Comparison of ENCODE assay signal across 11 cellular contexts in the genomic region with DNA sequence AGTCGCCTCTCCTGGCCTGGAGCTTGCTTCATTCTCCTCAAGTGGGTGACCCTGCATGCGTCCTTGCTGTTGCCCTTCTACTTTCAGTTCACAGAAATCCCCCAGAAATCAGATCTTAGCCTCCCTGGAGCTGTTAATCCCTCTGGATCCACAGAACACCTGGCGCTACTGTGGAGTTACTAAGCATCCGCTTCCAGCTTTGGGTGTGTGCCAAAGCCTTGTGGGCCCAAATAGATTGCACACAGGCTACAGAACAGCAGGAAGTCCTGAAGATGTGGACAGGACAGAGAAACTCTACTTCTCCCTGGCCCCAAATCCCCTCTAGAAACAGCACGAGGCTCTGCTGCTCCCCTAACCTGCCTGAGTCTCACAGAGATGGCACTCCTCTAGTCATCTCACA. TPM values are rescaled to one million over a fixed set of nuclear protein-coding genes. Genes with fewer than 3 reads are reported as not detected.
A peak's percentile ranks its signal among the peaks of the same experiment; 100 is the strongest.
DNase-seq lines count a peak whose midpoint lies in the region; ATAC-seq and TF ChIP-seq lines count a peak whose summit lies in the region.
"Had no signal": no experiment of that assay in that cellular context is flagged by ENCODE, and none has a peak within 500 bp of the region (broad histone marks: within the 10 kb centered on the region; RNA-seq: fewer than 3 reads in every experiment).

No MANE protein-coding gene starts in this region.

- DNase-seq in DMS79 treated with DMSO at 0.1 percent for 48 hours (lab: John Stamatoyannopoulos, UW) (peak; percentile 72), NCI-H510A (lab: John Stamatoyannopoulos, UW) (peak; percentile 59), esophagus squamous epithelium (lab: John Stamatoyannopoulos, UW) (no peak), prostate gland (ENCODE audit: low spot score) (peak; percentile 52), retina (no peak)
- DNase-seq: natural killer cell had no signal

- H3K4me1 ChIP-seq in esophagus squamous epithelium: peaks cover 4 to 36% (median 9%) of the 10 kb centered on the region in 3 donors
- H3K4me1 ChIP-seq in prostate gland (replicated peaks): no peaks in the 10 kb centered on the region

- TF ChIP-seq CTCF in esophagus squamous epithelium (IDR thresholded peaks at IDR 0.05) (peak in 1 of 6 experiments; percentile 18), prostate gland (IDR thresholded peaks at IDR 0.05) (peak in 1 of 4 experiments; percentile 9)

- no peaks in the 10 kb centered on the region for H3K9me3 ChIP-seq in esophagus squamous epithelium
- H3K9me3 ChIP-seq in prostate gland: no peaks in the 10 kb centered on the region

- intact Hi-C loops in esophagus squamous epithelium (cut with DNase I): no loop called here
- intact Hi-C loops in prostate gland (cut with DNase I): no loop called here

- TF ChIP-seq POLR2A in esophagus squamous epithelium (IDR thresholded peaks at IDR 0.05) (no peak), prostate gland (IDR thresholded peaks at IDR 0.05) (no peak)

- WGBS in esophagus squamous epithelium, 2 donors: 31 to 46% methylated on average over 5 of the region's 5 CpGs
- WGBS in prostate gland: 29% methylated on average over 5 of the region's 5 CpGs

- H3K4me3 ChIP-seq in esophagus squamous epithelium: no peak overlapping the region
- no peak overlapping the region for H3K4me3 ChIP-seq in prostate gland

- H3K27me3 ChIP-seq in esophagus squamous epithelium: no peaks in the 10 kb centered on the region
- no peaks in the 10 kb centered on the region for H3K27me3 ChIP-seq in prostate gland (replicated peaks; ENCODE audit: insufficient read depth)

- ATAC-seq in GM18861 (IDR thresholded peaks at IDR 0.05; ENCODE audit: unreplicated experiment) (no peak), GM19324 (IDR thresholded peaks at IDR 0.05; ENCODE audit: low FRiP score, unreplicated experiment) (no peak), HG03354 (IDR thresholded peaks at IDR 0.05; ENCODE audit: poor library complexity, severe bottlenecking, unreplicated experiment) (no peak)
- ATAC-seq: natural killer cell had no signal

- H3K36me3 ChIP-seq in esophagus squamous epithelium: no peaks in the 10 kb centered on the region
- H3K36me3 ChIP-seq in prostate gland: no peaks in the 10 kb centered on the region

- H3K27ac ChIP-seq in esophagus squamous epithelium (peak overlapping the region in 3 of 4 donors; percentile 53 to 63 (median 60)), prostate gland (no peak overlapping the region)
- H3K27ac ChIP-seq: KMS-11, VCaP had no signal

RNA-seq across cellular contexts. Expression of a gene that starts 36.6 kb away (rescaled TPM):
- total RNA-seq in esophagus squamous epithelium: 100 to 1,000 TPM in 1 of 4 donors, 10 to 100 TPM in 3; 59.5 to 142 (median 79.2) TPM
- total RNA-seq in prostate gland: 10 to 100 TPM; 63.2 to 82.0 TPM

Comparison
In these comparisons a context has a peak if more than half of its experiments do, and no peak if none do; other contexts are left out.
1. DNase-seq: peak in DMS79 treated with DMSO at 0.1 percent for 48 hours (single experiment), NCI-H510A (single experiment) and prostate gland (single experiment); none in esophagus squamous epithelium (single experiment) and retina (single experiment).
2. H3K27ac ChIP-seq: peak in esophagus squamous epithelium (3 of 4); none in prostate gland (0 of 2).